Comparison of ENCODE assay signal across 33 cellular contexts in genomic region chr5:133253076-133253475, GRCh38.
"Had no signal": no experiment of that assay in that cellular context is flagged by ENCODE, and none has a peak within 500 bp of the region (broad histone marks: within the 10 kb centered on the region; RNA-seq: fewer than 3 reads in every experiment).

No MANE protein-coding gene starts in this region.

- H3K27ac ChIP-seq: PC-9, RWPE1, WERI-Rb-1 had no signal

- H3K36me3 Mint-ChIP-seq: activated CD8-positive, alpha-beta memory T cell treated with anti-CD3 and anti-CD28 coated beads, Interleukin-2, amount 10 ng/mL, durations not matched to agents 7 days and 5 days; activated naive CD4-positive, alpha-beta T cell treated with anti-CD3 and anti-CD28 coated beads, Interleukin-2, amount 10 ng/mL, durations not matched to agents 7 days and 5 days; activated naive CD8-positive, alpha-beta T cell; brain had no signal

- H3K27ac Mint-ChIP-seq: activated CD4-positive, alpha-beta memory T cell treated with anti-CD3 and anti-CD28 coated beads, Interleukin-2, amount 10 ng/mL, durations not matched to agents 7 days and 5 days; activated CD8-positive, alpha-beta memory T cell treated with anti-CD3 and anti-CD28 coated beads, Interleukin-2, amount 10 ng/mL, durations not matched to agents 7 days and 5 days; activated naive CD4-positive, alpha-beta T cell treated with anti-CD3 and anti-CD28 coated beads, Interleukin-2, amount 10 ng/mL, durations not matched to agents 7 days and 5 days; activated naive CD8-positive, alpha-beta T cell; activated naive CD8-positive, alpha-beta T cell treated with anti-CD3 and anti-CD28 coated beads, Interleukin-2, amount 50 U/mL, for 24 hours had no signal

- H3K9me3 Mint-ChIP-seq: activated CD4-positive, alpha-beta memory T cell treated with anti-CD3 and anti-CD28 coated beads, Interleukin-2, amount 10 ng/mL, durations not matched to agents 7 days and 5 days; activated naive CD4-positive, alpha-beta T cell treated with anti-CD3 and anti-CD28 coated beads, Interleukin-2, amount 10 ng/mL, durations not matched to agents 7 days and 5 days; activated naive CD8-positive, alpha-beta T cell treated with anti-CD3 and anti-CD28 coated beads, Interleukin-2, amount 50 U/mL, for 24 hours; brain had no signal

- H3K27me3 Mint-ChIP-seq: activated CD4-positive, alpha-beta memory T cell treated with anti-CD3 and anti-CD28 coated beads, Interleukin-2, amount 10 ng/mL, durations not matched to agents 7 days and 5 days; activated CD8-positive, alpha-beta memory T cell treated with anti-CD3 and anti-CD28 coated beads, Interleukin-2, amount 10 ng/mL, durations not matched to agents 7 days and 5 days; activated naive CD8-positive, alpha-beta T cell; activated naive CD8-positive, alpha-beta T cell treated with anti-CD3 and anti-CD28 coated beads, Interleukin-2, amount 50 U/mL, for 24 hours had no signal

- DNase-seq: activated CD4-positive, alpha-beta memory T cell treated with anti-CD3 and anti-CD28 coated beads, Interleukin-2, amount 10 ng/mL, durations not matched to agents 7 days and 5 days; activated CD4-positive, alpha-beta T cell treated with anti-CD3 and anti-CD28 coated beads for 1 hour; activated CD4-positive, alpha-beta T cell treated with anti-CD3 and anti-CD28 coated beads for 48 hours; activated CD4-positive, CD25-positive, alpha-beta regulatory T cell; activated CD8-positive, alpha-beta memory T cell treated with anti-CD3 and anti-CD28 coated beads for 24 hours; activated CD8-positive, alpha-beta memory T cell treated with anti-CD3 and anti-CD28 coated beads, Interleukin-2, amount 10 ng/mL, durations not matched to agents 7 days and 5 days; activated CD8-positive, alpha-beta memory T cell treated with anti-CD3 and anti-CD28 coated beads, Interleukin-2, amount 50 U/mL, for 48 hours; activated effector memory CD4-positive, alpha-beta T cell treated with Interleukin-2 at 50 U/mL for 16 hours; activated naive CD4-positive, alpha-beta T cell treated with anti-CD3 and anti-CD28 coated beads, Interleukin-2, amount 10 ng/mL, durations not matched to agents 7 days and 5 days; activated naive CD8-positive, alpha-beta T cell treated with anti-CD3 and anti-CD28 coated beads, Interleukin-2, amount 50 U/mL, for 24 hours; activated T-cell treated with anti-CD3 and anti-CD28 coated beads, Interleukin-2, amount 50 U/mL, for 48 hours; anterior cingulate cortex; caudate nucleus; cerebellar nuclear complex; Karpas-422; KBM-7; NCI-H1105; NCI-H1436 treated with DMSO at 0.1 percent for 48 hours; NCI-H187; NCI-H2029 treated with DMSO at 0.1 percent for 48 hours; NCI-H2107; NCI-H446; NCI-H510A treated with DMSO at 0.1 percent for 48 hours; NCI-H526 treated with DMSO at 0.1 percent for 48 hours; PC-9; SW 1271; T-helper 1 cell; T1000; WERI-Rb-1 had no signal

- H3K4me1 Mint-ChIP-seq: activated naive CD4-positive, alpha-beta T cell treated with anti-CD3 and anti-CD28 coated beads, Interleukin-2, amount 10 ng/mL, durations not matched to agents 7 days and 5 days had no signal

- H3K4me2 ChIP-seq: PC-9 had no signal

- ATAC-seq: activated CD8-positive, alpha-beta memory T cell treated with anti-CD3 and anti-CD28 coated beads, Interleukin-2, amount 10 ng/mL, durations not matched to agents 7 days and 5 days; activated naive CD8-positive, alpha-beta T cell treated with anti-CD3 and anti-CD28 coated beads, Interleukin-2, amount 50 U/mL, for 24 hours; Right ventricle myocardium inferior had no signal

- H3K4me3 Mint-ChIP-seq: activated CD4-positive, alpha-beta memory T cell treated with anti-CD3 and anti-CD28 coated beads, Interleukin-2, amount 10 ng/mL, durations not matched to agents 7 days and 5 days; activated CD8-positive, alpha-beta memory T cell treated with anti-CD3 and anti-CD28 coated beads, Interleukin-2, amount 10 ng/mL, durations not matched to agents 7 days and 5 days; activated naive CD4-positive, alpha-beta T cell treated with anti-CD3 and anti-CD28 coated beads, Interleukin-2, amount 10 ng/mL, durations not matched to agents 7 days and 5 days; activated naive CD8-positive, alpha-beta T cell; activated naive CD8-positive, alpha-beta T cell treated with anti-CD3 and anti-CD28 coated beads, Interleukin-2, amount 50 U/mL, for 24 hours; brain had no signal

- H3K36me3 ChIP-seq: WERI-Rb-1 had no signal

- H2AFZ ChIP-seq: PC-9 had no signal

- H3K4me3 ChIP-seq: PC-9 had no signal
